ENCODE assay signal across 21 cellular contexts in the genomic region with DNA sequence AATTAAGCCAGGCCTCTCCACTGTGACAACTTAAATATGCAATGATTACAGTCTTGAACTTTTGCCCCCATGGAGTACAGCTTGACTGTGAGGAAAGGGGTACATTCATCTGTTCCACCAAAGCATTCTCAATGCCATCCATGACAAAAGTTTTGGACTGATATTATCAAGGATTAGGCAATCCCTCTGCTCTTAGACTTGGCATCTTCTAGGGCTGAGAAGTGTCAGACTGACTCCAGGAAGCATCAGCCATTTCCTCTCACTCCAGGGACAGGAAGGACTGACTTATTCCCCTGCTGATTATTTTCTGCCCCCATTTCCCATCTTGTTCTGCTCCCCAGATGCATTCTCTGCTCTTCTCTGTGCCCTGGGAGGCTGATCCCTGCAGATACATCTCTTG.
DNase-seq lines count a peak whose midpoint lies in the region; ATAC-seq lines count a peak whose summit lies in the region.
"Had no signal": no experiment of that assay in that cellular context is flagged by ENCODE, and none has a peak within 500 bp of the region (broad histone marks: within the 10 kb centered on the region; RNA-seq: fewer than 3 reads in every experiment).

No MANE protein-coding gene starts in this region.

- no peak for ATAC-seq in HG02642 (IDR thresholded peaks at IDR 0.05; ENCODE audit: poor library complexity, unreplicated experiment)
- ATAC-seq in activated naive CD4-positive, alpha-beta T cell treated with anti-CD3 and anti-CD28 coated beads, Interleukin-2, amount 50 U/mL, for 72 hours: no peak
- no peak for ATAC-seq in T-helper 17 cell

- H3K9me2 ChIP-seq in GM23248 (ENCODE audit: insufficient read depth): no peaks in the 10 kb centered on the region

- in situ Hi-C loops in GM23248 (cut with MboI): no loop called here

- peak overlapping the region; percentile 28; the same call in 1 of the 2 replicates for H2AFZ ChIP-seq in GM23248

- no peaks in the 10 kb centered on the region for H3K36me3 Mint-ChIP-seq in activated naive CD4-positive, alpha-beta T cell treated with anti-CD3 and anti-CD28 coated beads, Interleukin-2, amount 50 U/mL, for 72 hours
- H3K36me3 Mint-ChIP-seq in T-helper 17 cell (ENCODE audit: low read depth): no peaks in the 10 kb centered on the region
- H3K36me3 Mint-ChIP-seq: activated CD4-positive, alpha-beta memory T cell treated with anti-CD3 and anti-CD28 coated beads for 36 hours had no signal

- H3K9ac ChIP-seq in GM23248 (no peak overlapping the region), mesendoderm (ENCODE audit: low read length) (no peak overlapping the region)

- H3K56ac ChIP-seq in mesendoderm (ENCODE audit: low read length): peak overlapping the region; percentile 38

- H3K79me1 ChIP-seq in mesendoderm (ENCODE audit: low read length): no peaks in the 10 kb centered on the region

- no peaks in the 10 kb centered on the region for H3K9me3 ChIP-seq in GM23248 (ENCODE audit: low read depth)
- no peaks in the 10 kb centered on the region for H3K9me3 ChIP-seq in T-helper 17 cell (ENCODE audit: control insufficient read depth, low read length, poor library complexity, severe bottlenecking)
- H3K9me3 ChIP-seq: uterus had no signal

- H3K4me3 Mint-ChIP-seq in T-helper 17 cell: no peak overlapping the region
- H3K4me3 Mint-ChIP-seq: activated CD4-positive, alpha-beta memory T cell treated with anti-CD3 and anti-CD28 coated beads for 36 hours had no signal

- peak; percentile 12 for DNase-seq in AG08395 (ENCODE audit: low spot score)
- DNase-seq in GM23248: peak; percentile 72
- DNase-seq in dermis blood vessel endothelial cell: peak; percentile 70
- peak; percentile 34 for DNase-seq in mesendoderm
- no peak for DNase-seq in cerebellar cortex (ENCODE audit: low spot score)
- no peak for DNase-seq in activated naive CD4-positive, alpha-beta T cell treated with anti-CD3 and anti-CD28 coated beads, Interleukin-2, amount 50 U/mL, for 72 hours (ENCODE audit: low spot score in 2 of 2)
- no peak for DNase-seq in T-helper 17 cell
- DNase-seq: activated CD4-positive, alpha-beta memory T cell treated with anti-CD3 and anti-CD28 coated beads for 36 hours; activated naive CD4-positive, alpha-beta T cell treated with Interleukin-2 at 50 U/mL for 16 hours; activated T-cell treated with anti-CD3 and anti-CD28 coated beads, Interleukin-2, amount 50 U/mL, for 1 hour; effector memory CD4-positive, alpha-beta T cell; hippocampal formation; NCI-H1417; NCI-H524 treated with DMSO at 0.1 percent for 48 hours; SHP77; stimulated activated CD4-positive, alpha-beta T cell treated with anti-CD3 and anti-CD28 coated beads, Interleukin-4, amount 100 ng/mL, for 4 hours; T-helper 2 cell; uterus had no signal

- no peak overlapping the region for H3K4ac ChIP-seq in mesendoderm (ENCODE audit: low read depth, low read length)

- peaks cover 9% of the 10 kb centered on the region for H3K4me1 ChIP-seq in GM23248 (ENCODE audit: insufficient read depth)
- peaks cover 7% of the 10 kb centered on the region for H3K4me1 ChIP-seq in mesendoderm (ENCODE audit: control insufficient read depth, low read depth, low read length)
- H3K4me1 ChIP-seq: uterus had no signal

- H3K4me3 ChIP-seq in GM23248: no peak overlapping the region
- H3K4me3 ChIP-seq in mesendoderm (ENCODE audit: low read length): no peak overlapping the region
- H3K4me3 ChIP-seq: smooth muscle cell, uterus had no signal

- H3K4me1 Mint-ChIP-seq in T-helper 17 cell: no peaks in the 10 kb centered on the region

- H3F3A ChIP-seq in GM23248 (ENCODE audit: insufficient read depth): peaks cover 9% of the 10 kb centered on the region; the same call in 1 of the 2 replicates

- no peaks in the 10 kb centered on the region for H3K79me2 ChIP-seq in GM23248 (ENCODE audit: insufficient read depth)
- H3K79me2 ChIP-seq in mesendoderm (ENCODE audit: control insufficient read depth, insufficient read depth, low read length): no peaks in the 10 kb centered on the region

- no peak overlapping the region for H3K4me2 ChIP-seq in GM23248 (ENCODE audit: unreplicated experiment)
- no peak overlapping the region for H3K4me2 ChIP-seq in mesendoderm (ENCODE audit: low read length)
- H3K4me2 ChIP-seq: smooth muscle cell had no signal

- no peak overlapping the region for H3K18ac ChIP-seq in mesendoderm (ENCODE audit: low read length)

- no peaks in the 10 kb centered on the region for H3K9me3 Mint-ChIP-seq in activated naive CD4-positive, alpha-beta T cell treated with anti-CD3 and anti-CD28 coated beads, Interleukin-2, amount 50 U/mL, for 72 hours
- H3K9me3 Mint-ChIP-seq: activated CD4-positive, alpha-beta memory T cell treated with anti-CD3 and anti-CD28 coated beads for 36 hours had no signal

- H3K36me3 ChIP-seq in GM23248 (ENCODE audit: low read depth): no peaks in the 10 kb centered on the region
- H3K36me3 ChIP-seq in mesendoderm (ENCODE audit: control insufficient read depth, insufficient read depth, low read length): no peaks in the 10 kb centered on the region
- H3K36me3 ChIP-seq: uterus had no signal

- H3K27ac ChIP-seq in GM23248 (no peak overlapping the region; the same call in 1 of the 2 replicates), mesendoderm (ENCODE audit: low read depth, low read length) (peak overlapping the region; percentile 67)
- H3K27ac ChIP-seq: uterus had no signal

- H3K27me3 ChIP-seq in GM23248 (replicated peaks; ENCODE audit: insufficient read depth) (no peaks in the 10 kb centered on the region), mesendoderm (ENCODE audit: insufficient read depth, low read length, poor library complexity) (no peaks in the 10 kb centered on the region)
- H3K27me3 ChIP-seq: uterus had no signal

- H4K20me1 ChIP-seq in GM23248 (ENCODE audit: insufficient read depth): no peaks in the 10 kb centered on the region

- H2AK5ac ChIP-seq in mesendoderm (ENCODE audit: low read length): no peak overlapping the region

- H2BK120ac ChIP-seq in mesendoderm (ENCODE audit: low read depth, low read length): peak overlapping the region; percentile 23

- no peak overlapping the region for H3K27ac Mint-ChIP-seq in activated naive CD4-positive, alpha-beta T cell treated with anti-CD3 and anti-CD28 coated beads, Interleukin-2, amount 50 U/mL, for 72 hours
- no peak overlapping the region for H3K27ac Mint-ChIP-seq in T-helper 17 cell
- H3K27ac Mint-ChIP-seq: activated CD4-positive, alpha-beta memory T cell treated with anti-CD3 and anti-CD28 coated beads for 36 hours; progenitor cell of endocrine pancreas had no signal

- H4K8ac ChIP-seq in mesendoderm (ENCODE audit: low read depth, low read length): no peak overlapping the region

- H4K5ac ChIP-seq in mesendoderm (ENCODE audit: low read length): no peak overlapping the region

- no peak overlapping the region for H3K23ac ChIP-seq in mesendoderm (ENCODE audit: low read length)

- H2BK5ac ChIP-seq in mesendoderm (ENCODE audit: low read length): no peak overlapping the region

- H2BK15ac ChIP-seq in mesendoderm (replicated peaks; ENCODE audit: low read depth): no peak overlapping the region

- H3K27me3 Mint-ChIP-seq in T-helper 17 cell: peaks cover 29% of the 10 kb centered on the region
- H3K27me3 Mint-ChIP-seq: activated CD4-positive, alpha-beta memory T cell treated with anti-CD3 and anti-CD28 coated beads for 36 hours; progenitor cell of endocrine pancreas had no signal

Comparison
In these comparisons a context has a peak if more than half of its experiments do, and no peak if none do; other contexts are left out.
1. DNase-seq: peak in AG08395 (single experiment), GM23248 (single experiment), dermis blood vessel endothelial cell (single experiment) and mesendoderm (single experiment); none in cerebellar cortex (single experiment), activated naive CD4-positive, alpha-beta T cell treated with anti-CD3 and anti-CD28 coated beads, Interleukin-2, amount 50 U/mL, for 72 hours (0 of 2) and T-helper 17 cell (0 of 3).